10 cellular contexts compared by ENCODE assay signal in genomic region chr1:168709896-168710305, GRCh38. TPM values are rescaled to one million over a fixed set of nuclear protein-coding genes. Genes with fewer than 3 reads are reported as not detected.
DNase-seq lines count a peak whose midpoint lies in the region; ATAC-seq and TF ChIP-seq lines count a peak whose summit lies in the region.
"Had no signal": no experiment of that assay in that cellular context is flagged by ENCODE, and none has a peak within 500 bp of the region (broad histone marks: within the 10 kb centered on the region; RNA-seq: fewer than 3 reads in every experiment).

No MANE protein-coding gene starts in this region.

- H2AFZ ChIP-seq in neuronal stem cell (ENCODE audit: low read length) = no peak overlapping the region

- H3K79me1 ChIP-seq in neuronal stem cell (ENCODE audit: low read depth, low read length) = no peaks in the 10 kb centered on the region

- no peak overlapping the region for H2BK120ac ChIP-seq in neuronal stem cell (ENCODE audit: low read depth, low read length)

- H3K27me3 ChIP-seq in neuronal stem cell (ENCODE audit: control insufficient read depth in 3 of 3, insufficient read depth in 3 of 3, low read depth in 1 of 3, low read length in 3 of 3) = no peaks in the 10 kb centered on the region

- H3K4me3 ChIP-seq in fibroblast of the aortic adventitia (ENCODE audit: low read depth, low read length) (no peak overlapping the region), skeletal muscle cell (ENCODE audit: low read depth, low read length) (no peak overlapping the region), neuronal stem cell (ENCODE audit: low read length in 2 of 2) (no peak overlapping the region)

- no peak overlapping the region for H3K14ac ChIP-seq in neuronal stem cell (ENCODE audit: low read length)

- no peak overlapping the region for H3K23ac ChIP-seq in neuronal stem cell (ENCODE audit: low read depth, low read length, poor library complexity)

- no peak overlapping the region for H2BK15ac ChIP-seq in neuronal stem cell (ENCODE audit: low read length)

- H3K27ac ChIP-seq in RWPE1 = peak overlapping the region; percentile 85
- H3K27ac ChIP-seq in neuronal stem cell (replicated peaks; ENCODE audit: low read length) = no peak overlapping the region

- no peaks in the 10 kb centered on the region for H3K9me3 ChIP-seq in neuronal stem cell (replicated peaks in 1 of 2; ENCODE audit: control insufficient read depth in 2 of 2, insufficient read depth in 1 of 2, low read depth in 1 of 2, low read length in 2 of 2)

- peaks cover 0 to 4% of the 10 kb centered on the region in 2 donors for H3K4me1 ChIP-seq in neuronal stem cell (ENCODE audit: control insufficient read depth in 2 of 2, insufficient read depth in 1 of 2, low read depth in 1 of 2, low read length in 2 of 2)

- CTCF ChIA-PET in RWPE1 (lab: Yijun Ruan, JAX) = no interaction called here

- H2BK5ac ChIP-seq in neuronal stem cell (ENCODE audit: low read length) = no peak overlapping the region

- H3K36me3 ChIP-seq in neuronal stem cell (replicated peaks in 1 of 2; ENCODE audit: control insufficient read depth in 2 of 2, insufficient read depth in 2 of 2, low read length in 2 of 2) = no peaks in the 10 kb centered on the region

- POLR2A ChIA-PET in RWPE1 (lab: Yijun Ruan, JAX; ENCODE audit: low non-redundant PET) = no interaction called here

- no peak overlapping the region for H2AK5ac ChIP-seq in neuronal stem cell (ENCODE audit: low read depth, low read length)

- no peak overlapping the region for H4K91ac ChIP-seq in neuronal stem cell (ENCODE audit: low read depth, low read length, poor library complexity)

- no CpG with 5 or more reads among the region's 2 CpGs for WGBS in neuronal stem cell (ENCODE audit: extremely low coverage in 2 of 2, insufficient read length in 2 of 2, insufficient replicate concordance in 1 of 2), 2 donors

- H4K8ac ChIP-seq in neuronal stem cell (ENCODE audit: low read depth, low read length) = no peak overlapping the region

- H3K9ac ChIP-seq in neuronal stem cell (ENCODE audit: low read depth, low read length, poor library complexity) = no peak overlapping the region

- DNase-seq in H4 (ENCODE audit: low spot score) = peak; percentile 90
- peak; percentile 90 for DNase-seq in RWPE1 (ENCODE audit: low spot score)
- peak; percentile 52 for DNase-seq in fibroblast of the aortic adventitia (ENCODE audit: low read depth)
- DNase-seq in skeletal muscle cell (ENCODE audit: low read depth) = peak; percentile 66
- no peak for DNase-seq in neuronal stem cell (ENCODE audit: low spot score)
- no peak for DNase-seq in activated naive CD4-positive, alpha-beta T cell treated with anti-CD3 and anti-CD28 coated beads, Interleukin-2, amount 50 U/mL, for 16 hours
- DNase-seq: midbrain had no signal

- H3K4ac ChIP-seq in neuronal stem cell (ENCODE audit: low read length) = no peak overlapping the region

- H3K4me2 ChIP-seq in neuronal stem cell (ENCODE audit: insufficient read depth, low read length, poor library complexity, severe bottlenecking) = no peak overlapping the region

- TF ChIP-seq CTCF in RWPE1 (conservative IDR thresholded peaks at IDR 0.05; ENCODE audit: low read depth) (no peak), fibroblast of the aortic adventitia (IDR thresholded peaks at IDR 0.05; ENCODE audit: insufficient read depth, low read length) (no peak)

- ATAC-seq in GM21723 (IDR thresholded peaks at IDR 0.05; ENCODE audit: unreplicated experiment) (no peak), GM21529 (IDR thresholded peaks at IDR 0.05; ENCODE audit: unreplicated experiment) (no peak)

- no peak overlapping the region for H3K18ac ChIP-seq in neuronal stem cell (ENCODE audit: low read length)

- no peak overlapping the region for H2BK12ac ChIP-seq in neuronal stem cell (ENCODE audit: low read length)

RNA-seq across cellular contexts. Expression of gene DPT, which starts 19.1 kb away (rescaled TPM):
- 0.15 TPM in 1 of 2 replicates, not detected in the other for total RNA-seq in H4 (2014; rRNA removed; shearing (Covaris generic))
- 2.4 and 8.8 TPM in 2 replicates for total RNA-seq in fibroblast of the aortic adventitia (ENCODE audit: low replicate concordance)
- polyA plus RNA-seq in neuronal stem cell (2013, experiment 1 of 2) = not detected
- polyA plus RNA-seq in neuronal stem cell (2013, experiment 2 of 2) = not detected
- total RNA-seq: IMR-90 had no signal
- polyA plus RNA-seq: IMR-90 had no signal

Comparison
In these comparisons a context has a peak if more than half of its experiments do, and no peak if none do; other contexts are left out.
1. DNase-seq: peak in H4 (single experiment), RWPE1 (single experiment), fibroblast of the aortic adventitia (single experiment) and skeletal muscle cell (single experiment); none in neuronal stem cell (single experiment) and activated naive CD4-positive, alpha-beta T cell treated with anti-CD3 and anti-CD28 coated beads, Interleukin-2, amount 50 U/mL, for 16 hours (single experiment).